ENCODE assay signal across 12 cellular contexts in genomic region chr11:877565-877964, GRCh38. TPM values are rescaled to one million over a fixed set of nuclear protein-coding genes. Genes with fewer than 3 reads are reported as not detected.
DNase-seq lines count a peak whose midpoint lies in the region; ATAC-seq and TF ChIP-seq lines count a peak whose summit lies in the region.
"Had no signal": no experiment of that assay in that cellular context is flagged by ENCODE, and none has a peak within 500 bp of the region (broad histone marks: within the 10 kb centered on the region; RNA-seq: fewer than 3 reads in every experiment).

No MANE protein-coding gene starts in this region.

- H3K9me2 ChIP-seq in GM23338 (ENCODE audit: insufficient read depth): no peaks in the 10 kb centered on the region

- H3K27ac ChIP-seq in A673 (ENCODE audit: low read depth, low read length, poor library complexity, severe bottlenecking) (no peak overlapping the region), GM23338 (ENCODE audit: low read depth) (no peak overlapping the region), SK-N-MC (0 out of 2 replicates have a peak overlapping the region, but pooled peaks have one; percentile 31), foreskin keratinocyte (no peak overlapping the region)
- H3K27ac ChIP-seq: VCaP had no signal

- CTCF ChIA-PET in A673 (lab: Charles Lee): no interaction called here

- no TSS peak for BruUV-seq in A673 (replicated peaks; lab: Mats Ljungman, UMichigan)

- TF ChIP-seq CTCF in A673 (conservative IDR thresholded peaks at IDR 0.05; ENCODE audit: low read depth, low read length) (no peak), GM23338 (conservative IDR thresholded peaks at IDR 0.05; ENCODE audit: low read depth in 2 of 2) (no peak), foreskin keratinocyte (conservative IDR thresholded peaks at IDR 0.05) (no peak)

- peak; percentile 69 for DNase-seq in A673 (ENCODE audit: low spot score)
- DNase-seq in GM23338 (ENCODE audit: low spot score): peak; percentile 82
- no peak for DNase-seq in SK-N-MC (ENCODE audit: low read depth, low spot score)
- no peak for DNase-seq in foreskin keratinocyte
- DNase-seq in cortex of kidney (lab: John Stamatoyannopoulos, UW): no peak
- no peak for DNase-seq in posterior cingulate gyrus
- DNase-seq in foreskin melanocyte: no peak
- DNase-seq in AG20443 (ENCODE audit: low spot score): no peak
- DNase-seq: NCI-H1436 treated with DMSO at 0.1 percent for 48 hours had no signal

- H3K79me2 ChIP-seq in GM23338 (replicated peaks; ENCODE audit: insufficient read depth): no peaks in the 10 kb centered on the region

- peaks cover 15% of the 10 kb centered on the region; the same call in 1 of the 2 replicates for H3F3A ChIP-seq in GM23338 (replicated peaks; ENCODE audit: low read depth)

- H3K9me3 ChIP-seq in A673 (ENCODE audit: low read depth, low read length, poor library complexity, severe bottlenecking): no peaks in the 10 kb centered on the region
- no peaks in the 10 kb centered on the region for H3K9me3 ChIP-seq in SK-N-MC (ENCODE audit: low read depth, low read length)

- H3K9ac ChIP-seq in SK-N-MC (ENCODE audit: insufficient read length): no peak overlapping the region

- H3K27me3 ChIP-seq in A673 (replicated peaks; ENCODE audit: insufficient read depth, low read depth, low read length, poor library complexity) (no peaks in the 10 kb centered on the region), GM23338 (ENCODE audit: insufficient read depth) (no peaks in the 10 kb centered on the region), foreskin keratinocyte (no peaks in the 10 kb centered on the region)

- H3K4me1 ChIP-seq in A673 (ENCODE audit: insufficient read depth, low read length, poor library complexity, severe bottlenecking) (peaks cover 5% of the 10 kb centered on the region), GM23338 (ENCODE audit: insufficient read depth) (no peaks in the 10 kb centered on the region), foreskin keratinocyte (no peaks in the 10 kb centered on the region)

- H3K27me3 Mint-ChIP-seq in GM23338 (ENCODE audit: insufficient read depth, low read depth, poor library complexity): peaks cover 22% of the 10 kb centered on the region
- H3K27me3 Mint-ChIP-seq: stimulated activated memory B cell treated with anti-CD40 and anti-IgM and Interleukin-4, amounts not matched to agents 10 μg/mL and 1 μg/mL and 100 μg/mL, for 72 hours had no signal

- H3K36me3 ChIP-seq in A673 (ENCODE audit: insufficient read depth, low read length, poor library complexity, severe bottlenecking): no peaks in the 10 kb centered on the region
- peaks cover 4% of the 10 kb centered on the region; the same call in 1 of the 2 replicates for H3K36me3 ChIP-seq in GM23338 (ENCODE audit: insufficient read depth)
- peaks cover 10% of the 10 kb centered on the region; the same call in 1 of the 2 replicates for H3K36me3 ChIP-seq in SK-N-MC (ENCODE audit: insufficient read depth, low read length)

- H3K27ac Mint-ChIP-seq in GM23338: no peak overlapping the region
- H3K27ac Mint-ChIP-seq: stimulated activated memory B cell treated with anti-CD40 and anti-IgM and Interleukin-4, amounts not matched to agents 10 μg/mL and 1 μg/mL and 100 μg/mL, for 72 hours had no signal

- H2AFZ ChIP-seq in GM23338: no peak overlapping the region

- ATAC-seq in GM23338 (peak; percentile 90), foreskin keratinocyte (peak; percentile 52)
- ATAC-seq: sciatic nerve; stimulated activated memory B cell treated with anti-CD40 and anti-IgM and Interleukin-4, amounts not matched to agents 10 μg/mL and 1 μg/mL and 100 μg/mL, for 72 hours had no signal

- H3K4me1 Mint-ChIP-seq in GM23338: peaks cover 2% of the 10 kb centered on the region; the same call in 2 of the 3 replicates
- H3K4me1 Mint-ChIP-seq: stimulated activated memory B cell treated with anti-CD40 and anti-IgM and Interleukin-4, amounts not matched to agents 10 μg/mL and 1 μg/mL and 100 μg/mL, for 72 hours had no signal

- H3K9me3 Mint-ChIP-seq in GM23338: no peaks in the 10 kb centered on the region; the same call in 2 of the 3 replicates
- H3K9me3 Mint-ChIP-seq: stimulated activated memory B cell treated with anti-CD40 and anti-IgM and Interleukin-4, amounts not matched to agents 10 μg/mL and 1 μg/mL and 100 μg/mL, for 72 hours had no signal

- no peak overlapping the region for H3K4me3 Mint-ChIP-seq in GM23338
- H3K4me3 Mint-ChIP-seq: stimulated activated memory B cell treated with anti-CD40 and anti-IgM and Interleukin-4, amounts not matched to agents 10 μg/mL and 1 μg/mL and 100 μg/mL, for 72 hours had no signal

- peaks cover 17% of the 10 kb centered on the region for H4K20me1 ChIP-seq in GM23338 (replicated peaks; ENCODE audit: insufficient read depth)

- POLR2A ChIA-PET in A673 (lab: Charles Lee; ENCODE audit: low non-redundant PET): no interaction called here

- intact Hi-C loops in A673 (cut with micrococcal nuclease; ENCODE audit: unreplicated experiment): no loop called here
- intact Hi-C loops in posterior cingulate gyrus (cut with DNase I): no loop called here

- H3K4me3 ChIP-seq in A673 (ENCODE audit: low read depth, low read length, poor library complexity, severe bottlenecking): no peak overlapping the region
- no peak overlapping the region for H3K4me3 ChIP-seq in GM23338
- H3K4me3 ChIP-seq in SK-N-MC: no peak overlapping the region

- peaks cover 41% of the 10 kb centered on the region for H3K36me3 Mint-ChIP-seq in GM23338 (ENCODE audit: low read depth)

- H3K4me2 ChIP-seq in GM23338: no peak overlapping the region

TF ChIP-seq in GM23338, 12 proteins besides CTCF, POLR2A, EP300 and RAD21 (continues in another document):
- TF ChIP-seq ZNF114 (CRISPR knock-in tag; IDR thresholded peaks at IDR 0.05) (no peak), ZNF331 (CRISPR knock-in tag; IDR thresholded peaks at IDR 0.05; ENCODE audit: low read depth) (no peak)

RNA-seq across cellular contexts. Expression of gene CHID1, which starts 33.0 kb away (rescaled TPM):
- total RNA-seq in A673 (2021): 101 and 105 TPM in 2 replicates
- total RNA-seq in GM23338 (2014; rRNA removed; shearing (Covaris generic)): 51.2 and 67.3 TPM in 2 replicates
- polyA plus RNA-seq in GM23338 (2016; fragmentation: Nextera tagmentation; extraction: Ambion mirVana): 54.1 and 55.4 TPM in 2 replicates
- total RNA-seq in foreskin keratinocyte: 63.7 and 66.4 TPM in 2 replicates
- 51.9 and 52.6 TPM in 2 replicates for polyA plus RNA-seq in foreskin keratinocyte

RNA-seq across cellular contexts. Expression of gene TSPAN4, which starts 34.9 kb away (rescaled TPM):
- total RNA-seq in A673 (2021): 17.5 and 20.4 TPM in 2 replicates
- total RNA-seq in GM23338 (2014; rRNA removed; shearing (Covaris generic)): 145 and 150 TPM in 2 replicates
- 76.8 and 88.4 TPM in 2 replicates for polyA plus RNA-seq in GM23338 (2016; fragmentation: Nextera tagmentation; extraction: Ambion mirVana)
- total RNA-seq in foreskin keratinocyte: 77.6 and 85.3 TPM in 2 replicates
- 119 and 135 TPM in 2 replicates for polyA plus RNA-seq in foreskin keratinocyte

RNA-seq across cellular contexts. Expression of gene POLR2L, which starts 35.2 kb away (rescaled TPM):
- 88.7 and 117 TPM in 2 replicates for total RNA-seq in A673 (2021)
- 32.2 and 34.0 TPM in 2 replicates for total RNA-seq in GM23338 (2014; rRNA removed; shearing (Covaris generic))
- 369 TPM in 2 replicates for polyA plus RNA-seq in GM23338 (2016; fragmentation: Nextera tagmentation; extraction: Ambion mirVana)
- 160 and 213 TPM in 2 replicates for total RNA-seq in foreskin keratinocyte
- 460 and 473 TPM in 2 replicates for polyA plus RNA-seq in foreskin keratinocyte

RNA-seq across cellular contexts. Expression of gene CD151, which starts 44.8 kb away (rescaled TPM):
- total RNA-seq in A673 (2021) (123 and 127 TPM in 2 replicates), foreskin keratinocyte (390 and 399 TPM in 2 replicates)
- total RNA-seq in GM23338 (2014; rRNA removed; shearing (Covaris generic)): 109 and 119 TPM in 2 replicates
- polyA plus RNA-seq in GM23338 (2016; fragmentation: Nextera tagmentation; extraction: Ambion mirVana) (62.9 and 64.4 TPM in 2 replicates), foreskin keratinocyte (547 and 553 TPM in 2 replicates)

RNA-seq across cellular contexts. Expression of gene AP2A2, which starts 48.1 kb away (rescaled TPM):
- total RNA-seq in A673 (2021) (62.0 and 68.2 TPM in 2 replicates), foreskin keratinocyte (45.2 and 45.5 TPM in 2 replicates)
- 36.4 and 47.5 TPM in 2 replicates for total RNA-seq in GM23338 (2014; rRNA removed; shearing (Covaris generic))
- polyA plus RNA-seq in GM23338 (2016; fragmentation: Nextera tagmentation; extraction: Ambion mirVana) (23.7 and 28.4 TPM in 2 replicates), foreskin keratinocyte (37.2 and 40.2 TPM in 2 replicates)

Comparison
In these comparisons a context has a peak if more than half of its experiments do, and no peak if none do; other contexts are left out.
1. DNase-seq: peak in A673 (single experiment) and GM23338 (single experiment); none in SK-N-MC (single experiment), foreskin keratinocyte (0 of 2), cortex of kidney (single experiment), posterior cingulate gyrus (0 of 10), foreskin melanocyte (single experiment) and AG20443 (single experiment).